ENCODE assay signal across 6 cellular contexts in genomic region chr16:47102921-47103320, GRCh38. TPM values are rescaled to one million over a fixed set of nuclear protein-coding genes. Genes with fewer than 3 reads are reported as not detected.
DNase-seq lines count a peak whose midpoint lies in the region; ATAC-seq, FAIRE-seq and TF ChIP-seq lines count a peak whose summit lies in the region.
"Not testable (repeated sequence)": the region's sequence is repeated elsewhere in the genome, so short reads cannot be mapped to it uniquely, and the experiment has no call there.

No MANE protein-coding gene starts in this region.

- not testable (repeated sequence) for FAIRE-seq in A549 (lab: Jason Lieb, UNC); GM12878 (lab: Jason Lieb, UNC); K562 (lab: Jason Lieb, UNC)

- H3K36me3 ChIP-seq in HEK293 (ENCODE audit: control insufficient read depth in 2 of 2, insufficient read depth in 1 of 2, low read length in 2 of 2) (peaks cover 0 to 44% of the 10 kb centered on the region in 2 experiments; a peak in 2 of 3 replicates), K562 (ENCODE audit: control insufficient read depth, insufficient read depth, low read length) (peaks cover 29% of the 10 kb centered on the region; the same call in 2 of the 3 replicates)
- not testable (repeated sequence) for H3K36me3 ChIP-seq in GM12878 (ENCODE audit: control insufficient read depth in 2 of 2, insufficient read depth in 2 of 2, low read length in 1 of 2)

- not testable (repeated sequence) for H3K79me2 ChIP-seq in GM12878 (ENCODE audit: control insufficient read depth, insufficient read depth, low read length); K562 (ENCODE audit: control insufficient read depth, insufficient read depth, low read length)

- H3K27me3 Mint-ChIP-seq in activated T-helper 1 cell treated with anti-CD3 and anti-CD28 coated beads, Interleukin-12 subunit alpha, Interleukin-12 subunit beta, Interleukin-2, Interleukin-4 antibody, amounts not matched to agents 30 ng/mL and 10 ng/mL and 1 ng/mL, durations not matched to agents 14 hours and 24 hours and 36 hours (ENCODE audit: insufficient read depth): not testable (repeated sequence)

- H3K4me1 ChIP-seq in A549; HEK293 (ENCODE audit: control insufficient read depth, insufficient read depth, low read length); GM12878 (ENCODE audit: control insufficient read depth, insufficient read depth, low read length); K562 (replicated peaks in 1 of 2; ENCODE audit: control insufficient read depth in 2 of 2, insufficient read depth in 2 of 2, low read length in 2 of 2): not testable (repeated sequence)

- H3K9ac ChIP-seq in GM12878 (ENCODE audit: control insufficient read depth, insufficient read depth, low read length); K562 (ENCODE audit: insufficient read depth in 1 of 2, low read depth in 2 of 2, low read length in 2 of 2): not testable (repeated sequence)

- H3K36me3 Mint-ChIP-seq in activated T-helper 1 cell treated with anti-CD3 and anti-CD28 coated beads, Interleukin-12 subunit alpha, Interleukin-12 subunit beta, Interleukin-2, Interleukin-4 antibody, amounts not matched to agents 30 ng/mL and 10 ng/mL and 1 ng/mL, durations not matched to agents 14 hours and 24 hours and 36 hours (ENCODE audit: low read depth): peaks cover 39% of the 10 kb centered on the region

- TF ChIP-seq EP300 in A549 (IDR thresholded peaks at IDR 0.05); GM12878 (IDR thresholded peaks at IDR 0.05; ENCODE audit: borderline replicate concordance in 1 of 2, control insufficient read depth in 1 of 2, low read depth in 2 of 2, low read length in 2 of 2); K562 (IDR thresholded peaks at IDR 0.05; ENCODE audit: low read length): not testable (repeated sequence)

- H3K27me3 ChIP-seq in GM12878 (replicated peaks in 1 of 2; ENCODE audit: control insufficient read depth in 2 of 2, insufficient read depth in 2 of 2, low read length in 1 of 2); K562 (ENCODE audit: control insufficient read depth in 2 of 2, insufficient read depth in 2 of 2, low read length in 2 of 2): not testable (repeated sequence)

- in situ Hi-C loops in GM12878 (cut with MboI); K562 (cut with MboI): not testable (repeated sequence)

- H3K4me3 Mint-ChIP-seq in activated T-helper 1 cell treated with anti-CD3 and anti-CD28 coated beads, Interleukin-12 subunit alpha, Interleukin-12 subunit beta, Interleukin-2, Interleukin-4 antibody, amounts not matched to agents 30 ng/mL and 10 ng/mL and 1 ng/mL, durations not matched to agents 14 hours and 24 hours and 36 hours: not testable (repeated sequence)

- not testable (repeated sequence) for H3K4me1 Mint-ChIP-seq in activated T-helper 1 cell treated with anti-CD3 and anti-CD28 coated beads, Interleukin-12 subunit alpha, Interleukin-12 subunit beta, Interleukin-2, Interleukin-4 antibody, amounts not matched to agents 30 ng/mL and 10 ng/mL and 1 ng/mL, durations not matched to agents 14 hours and 24 hours and 36 hours (ENCODE audit: low read depth)

- peaks cover 10% of the 10 kb centered on the region for H3K9me3 Mint-ChIP-seq in activated T-helper 1 cell treated with anti-CD3 and anti-CD28 coated beads, Interleukin-12 subunit alpha, Interleukin-12 subunit beta, Interleukin-2, Interleukin-4 antibody, amounts not matched to agents 30 ng/mL and 10 ng/mL and 1 ng/mL, durations not matched to agents 14 hours and 24 hours and 36 hours

- TF ChIP-seq RAD21 in A549 (conservative IDR thresholded peaks at IDR 0.05 in 1 of 2, IDR thresholded peaks at IDR 0.05 in 1 of 2); GM12878 (IDR thresholded peaks at IDR 0.05; ENCODE audit: insufficient read depth, low read depth, low read length); K562 (CRISPR knock-in tag; conservative IDR thresholded peaks at IDR 0.05 in 1 of 2, IDR thresholded peaks at IDR 0.05 in 1 of 2): not testable (repeated sequence)

- H3K4me2 ChIP-seq in A549; GM12878 (ENCODE audit: control insufficient read depth, insufficient read depth); K562 (ENCODE audit: insufficient read depth, low read length): not testable (repeated sequence)

- not testable (repeated sequence) for TF ChIP-seq POLR2A in A549 (IDR thresholded peaks at IDR 0.05; ENCODE audit: low read length); GM12878 (IDR thresholded peaks at IDR 0.05; ENCODE audit: low read depth, low read length); K562 (conservative IDR thresholded peaks at IDR 0.05)

- H3K9me3 ChIP-seq in A549; HEK293 (ENCODE audit: control insufficient read depth, insufficient read depth, low read depth, low read length); GM12878 (replicated peaks; ENCODE audit: control insufficient read depth, insufficient read depth, low read length); K562 (replicated peaks; ENCODE audit: control insufficient read depth, insufficient read depth, low read depth, low read length): not testable (repeated sequence)

- RAD21 ChIA-PET in GM12878 (lab: Charles Lee; ENCODE audit: unreplicated experiment): interaction anchor here (1.5 kb wide), 1 partner anchor 56 kb away, joined by 4 read pairs; no protein-coding TSS in a partner anchor

- 96% methylated on average over 4 of the region's 4 CpGs for WGBS in A549 (ENCODE audit: missing lambda C conversion rate)
- 78% methylated on average over 4 of the region's 4 CpGs for WGBS in GM12878 (ENCODE audit: insufficient coverage, insufficient replicate concordance, low lambda C conversion rate, missing lambda C conversion rate)
- 63% methylated on average over 4 of the region's 4 CpGs for WGBS in K562 (ENCODE audit: insufficient coverage, low coverage, missing lambda C conversion rate)

- not testable (repeated sequence) for H3K4me3 ChIP-seq in A549; HEK293 (ENCODE audit: low read depth, low read length); GM12878; K562

- not testable (repeated sequence) for H3K9me1 ChIP-seq in K562 (ENCODE audit: control insufficient read depth, insufficient read depth, low read length)

- POLR2A ChIA-PET in A549 (lab: Yijun Ruan, JAX); HEK293 (lab: Yijun Ruan, JAX); GM12878 (lab: Charles Lee); K562 (lab: Yijun Ruan, JAX): not testable (repeated sequence)

- SMC1A ChIA-PET in GM12878 (lab: Charles Lee; ENCODE audit: uncharacterized antibody, unreplicated experiment): interaction anchor here (0.6 to 1.4 kb wide), 4 partner anchors 8 to 156 kb away, joined by 3 read pairs; no protein-coding TSS in a partner anchor

- not testable (repeated sequence) for H3K27ac ChIP-seq in A549; HEK293 (ENCODE audit: extremely low read depth, low read depth, low read length); GM12878 (ENCODE audit: control insufficient read depth, insufficient read depth); K562 (ENCODE audit: extremely low read depth, low read depth, low read length)

- not testable (repeated sequence) for ATAC-seq in A549, SK-N-SH treated with all-trans-retinoic acid at 6 μM for 48 hours, GM12878, K562

- CTCF ChIA-PET in A549 (lab: Yijun Ruan, JAX); GM12878 (lab: Yijun Ruan, JAX); K562 (lab: Yijun Ruan, JAX; ENCODE audit: low intra/inter-chr PET ratio): not testable (repeated sequence)
- CTCF ChIA-PET in HEK293 (lab: Yijun Ruan, JAX): interaction anchor here (1.6 kb wide), 1 partner anchor 39 kb away, joined by 3 read pairs; no protein-coding TSS in a partner anchor

- not testable (repeated sequence) for DNase-seq in A549 (ENCODE audit: low read depth in 1 of 2, low spot score in 1 of 2); activated T-helper 1 cell treated with anti-CD3 and anti-CD28 coated beads, Interleukin-12 subunit alpha, Interleukin-12 subunit beta, Interleukin-2, Interleukin-4 antibody, amounts not matched to agents 30 ng/mL and 10 ng/mL and 1 ng/mL, durations not matched to agents 14 hours and 24 hours and 36 hours (ENCODE audit: low spot score); GM12878 (ENCODE audit: low read depth, low spot score); K562 (ENCODE audit: extremely low read depth in 1 of 4, low spot score in 3 of 4)

- intact Hi-C loops in activated T-helper 1 cell treated with anti-CD3 and anti-CD28 coated beads, Interleukin-12 subunit alpha, Interleukin-12 subunit beta, Interleukin-2, Interleukin-4 antibody, amounts not matched to agents 30 ng/mL and 10 ng/mL and 1 ng/mL, durations not matched to agents 14 hours and 24 hours and 36 hours (cut with micrococcal nuclease); GM12878 (cut with micrococcal nuclease; ENCODE audit: unreplicated experiment); K562 (cut with micrococcal nuclease): not testable (repeated sequence)

- TF ChIP-seq CTCF in A549 (IDR thresholded peaks at IDR 0.05); HEK293 (tag by site-specific recombination; IDR thresholded peaks at IDR 0.05); GM12878 (IDR thresholded peaks at IDR 0.05 in 2 of 3, conservative IDR thresholded peaks at IDR 0.05 in 1 of 3; ENCODE audit: control insufficient read depth in 2 of 3, extremely low read depth in 1 of 3, insufficient read depth in 1 of 3, low read depth in 3 of 3, low read length in 3 of 3); K562 (IDR thresholded peaks at IDR 0.05 in 2 of 3, conservative IDR thresholded peaks at IDR 0.05 in 1 of 3; ENCODE audit: insufficient read depth in 2 of 3, low read depth in 1 of 3, low read length in 3 of 3): not testable (repeated sequence)

- BruUV-seq in GM12878 (replicated peaks; lab: Mats Ljungman, UMichigan); K562 (replicated peaks; lab: Mats Ljungman, UMichigan): not testable (repeated sequence)

- not testable (repeated sequence) for H2AFZ ChIP-seq in GM12878 (ENCODE audit: control insufficient read depth, low read depth, low read length); K562 (ENCODE audit: low read depth, low read length)

- peak overlapping the region; percentile 33 for H3K27ac Mint-ChIP-seq in activated T-helper 1 cell treated with anti-CD3 and anti-CD28 coated beads, Interleukin-12 subunit alpha, Interleukin-12 subunit beta, Interleukin-2, Interleukin-4 antibody, amounts not matched to agents 30 ng/mL and 10 ng/mL and 1 ng/mL, durations not matched to agents 14 hours and 24 hours and 36 hours

- H4K20me1 ChIP-seq in GM12878 (ENCODE audit: control insufficient read depth, insufficient read depth); K562 (replicated peaks; ENCODE audit: control insufficient read depth, insufficient read depth, low read length): not testable (repeated sequence)

RNA-seq across cellular contexts. Expression of gene NETO2, which starts 40.8 kb away (rescaled TPM):
- polyA plus RNA-seq in A549 (2011; rRNA removed) (124 and 139 TPM in 2 replicates), A549 (2017; fragmentation: RNase III; extraction: RNeasy Plus Mini Kit Qiagen cat#74134 plus additional on column Dnase treatment) (65.2 to 71.5 TPM (median 65.4 TPM) in 3 replicates), GM12878 (2011; rRNA removed) (46.2 and 54.4 TPM in 2 replicates), GM12878 (2014; fragmentation: Illumina TruSeq; extraction: Trizol) (34.8 and 53.1 TPM in 2 replicates), GM12878 (2014; fragmentation: Nextera tagmentation; extraction: Ambion mirVana) (10 to 100 TPM in 1 of 2 experiments, 1 to 10 TPM in 1; 8.5 to 12.7 TPM), GM12878 (2014; rRNA removed) (35.0 and 37.3 TPM in 2 replicates), GM12878 (2016; fragmentation: Nextera tagmentation; extraction: Ambion mirVana) (10 to 100 TPM; 19.4 to 26.4 TPM), K562 (2011; rRNA removed) (29.5 and 31.4 TPM in 2 replicates), K562 (2014; fragmentation: Illumina TruSeq; extraction: Trizol) (26.2 and 37.0 TPM in 2 replicates), K562 (2014; fragmentation: Nextera tagmentation; extraction: Ambion mirVana) (1 to 10 TPM; 4.1 to 6.3 TPM), K562 (2014; rRNA removed) (22.2 and 31.2 TPM in 2 replicates)
- 88.8 and 104 TPM in 2 replicates for polyA plus RNA-seq in A549 (2012; cell fraction: cytosol; rRNA removed)
- polyA plus RNA-seq in A549 (2012; cell fraction: nucleus; rRNA removed): 57.6 and 70.6 TPM in 2 replicates
- polyA minus RNA-seq in A549 (2011; rRNA and poly(A)+ RNA removed): 49.3 and 59.0 TPM in 2 replicates
- 28.0 and 29.8 TPM in 2 replicates for total RNA-seq in activated T-helper 1 cell treated with anti-CD3 and anti-CD28 coated beads, Interleukin-12 subunit alpha, Interleukin-12 subunit beta, Interleukin-2, Interleukin-4 antibody, amounts not matched to agents 30 ng/mL and 10 ng/mL and 1 ng/mL, durations not matched to agents 14 hours and 24 hours and 36 hours
- 39.9 and 41.9 TPM in 2 replicates for total RNA-seq in GM12878 (2013; cell fraction: nucleolus; rRNA removed)
- total RNA-seq in GM12878 (2014; rRNA removed) (26.8 and 27.6 TPM in 2 replicates), GM12878 (2014; rRNA removed; fragmentation: Illumina TruSeq; extraction: Trizol) (31.4 and 36.2 TPM in 2 replicates), GM12878 (2021) (26.2 and 26.5 TPM in 2 replicates), K562 (2014; rRNA removed) (10.9 and 15.2 TPM in 2 replicates), K562 (2014; rRNA removed; fragmentation: Illumina TruSeq; extraction: Trizol) (24.3 and 24.4 TPM in 2 replicates), K562 (2015; rRNA removed; fragmentation: Illumina TruSeq; extraction: Trizol) (28.2 and 32.8 TPM in 2 replicates), K562 (2021) (16.2 and 19.0 TPM in 2 replicates)
- polyA plus RNA-seq in GM12878 (2011; ENCODE audit: low read depth): 9.2 TPM
- polyA plus RNA-seq in GM12878 (2011; cell fraction: cytosol; rRNA removed): 36.8 and 37.8 TPM in 2 replicates
- polyA plus RNA-seq in GM12878 (2011; cell fraction: nucleus; rRNA removed): 33.9 and 39.4 TPM in 2 replicates
- 9.4 and 15.4 TPM in 2 replicates for polyA plus RNA-seq in GM12878 (2012)
- 35.9 and 37.4 TPM in 2 replicates for polyA minus RNA-seq in GM12878 (2011; rRNA and poly(A)+ RNA removed)
- 11.1 and 13.4 TPM in 2 replicates for polyA minus RNA-seq in GM12878 (2011; cell fraction: cytosol; rRNA and poly(A)+ RNA removed)
- polyA minus RNA-seq in GM12878 (2011; cell fraction: nucleus; rRNA and poly(A)+ RNA removed): 4.4 and 11.4 TPM in 2 replicates
- total RNA-seq in K562 (2011; cell fraction: chromatin; rRNA removed; ENCODE audit: low replicate concordance): 13.9 and 26.2 TPM in 2 replicates
- 11.7 and 12.4 TPM in 2 replicates for total RNA-seq in K562 (2011; cell fraction: nucleolus; rRNA removed)
- total RNA-seq in K562 (2011; cell fraction: nucleoplasm; rRNA removed): 19.5 and 23.9 TPM in 2 replicates
- 15.4 and 21.9 TPM in 2 replicates for polyA plus RNA-seq in K562 (2011; cell fraction: cytosol; rRNA removed)
- 38.1 and 43.2 TPM in 2 replicates for polyA plus RNA-seq in K562 (2011; cell fraction: nucleus; rRNA removed)
- polyA plus RNA-seq in K562 (2012): 12.1 and 17.1 TPM in 2 replicates
- 27.8 and 32.8 TPM in 2 replicates for polyA minus RNA-seq in K562 (2011; rRNA and poly(A)+ RNA removed)
- 13.9 and 14.2 TPM in 2 replicates for polyA minus RNA-seq in K562 (2011; cell fraction: cytosol; rRNA and poly(A)+ RNA removed)
- polyA minus RNA-seq in K562 (2011; cell fraction: nucleus; rRNA and poly(A)+ RNA removed): 6.1 and 8.4 TPM in 2 replicates
